2 cellular contexts compared by ENCODE assay signal in the genomic region with DNA sequence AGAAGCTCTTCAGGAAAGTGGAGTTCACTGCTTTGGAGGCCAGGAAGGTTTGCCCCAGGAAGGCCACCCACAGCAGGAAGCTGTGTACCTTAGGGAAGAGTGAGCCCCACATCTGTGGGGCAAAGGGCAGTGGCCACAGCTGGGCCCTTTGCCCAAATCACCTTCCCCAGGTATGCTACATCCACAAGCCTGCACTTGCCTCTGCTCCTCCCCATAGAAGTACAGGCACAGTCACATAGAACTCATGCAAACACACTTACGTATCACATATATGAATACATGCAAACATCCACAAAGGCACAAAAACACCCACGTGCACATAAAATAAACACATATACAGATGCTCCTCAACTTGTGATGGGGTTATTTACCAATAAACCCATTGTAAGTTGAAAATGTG.
TF ChIP-seq lines count a peak whose summit lies in the region.

No MANE protein-coding gene starts in this region.

TF ChIP-seq in SK-N-SH, 30 proteins besides CTCF, POLR2A, EP300 and RAD21:
- TF ChIP-seq TEAD4 (IDR thresholded peaks at IDR 0.05; ENCODE audit: borderline replicate concordance, insufficient read depth) (no peak), USF2 (IDR thresholded peaks at IDR 0.05; ENCODE audit: borderline replicate concordance, low read depth, low read length) (no peak), IRF3 (IDR thresholded peaks at IDR 0.05; ENCODE audit: low read depth, low read length) (no peak), FOXJ3 (CRISPR knock-in tag; IDR thresholded peaks at IDR 0.05) (no peak), MXI1 (IDR thresholded peaks at IDR 0.05; ENCODE audit: low read depth, low read length) (no peak), SMC3 (IDR thresholded peaks at IDR 0.05; ENCODE audit: low read depth, low read length) (no peak), YY1 (IDR thresholded peaks at IDR 0.05; ENCODE audit: low read depth) (no peak), ELF1 (IDR thresholded peaks at IDR 0.05) (no peak), MEF2A (IDR thresholded peaks at IDR 0.05; ENCODE audit: borderline replicate concordance, low read depth) (no peak), MAX (IDR thresholded peaks at IDR 0.05; ENCODE audit: low read depth) (no peak), TAF1 (IDR thresholded peaks at IDR 0.05; ENCODE audit: borderline replicate concordance, low read depth, low read length) (no peak), EZH2phosphoT487 (IDR thresholded peaks at IDR 0.05; ENCODE audit: borderline replicate concordance, low read depth) (no peak), RXRA (IDR thresholded peaks at IDR 0.05; ENCODE audit: borderline replicate concordance, low read depth) (no peak), TCF12 (IDR thresholded peaks at IDR 0.05) (no peak), CHD2 (IDR thresholded peaks at IDR 0.05; ENCODE audit: low read length, partially characterized antibody) (no peak), RCOR1 (IDR thresholded peaks at IDR 0.05; ENCODE audit: low read length) (no peak), RFX5 (IDR thresholded peaks at IDR 0.05; ENCODE audit: low read length) (no peak)
- TF ChIP-seq, protein P1, sequence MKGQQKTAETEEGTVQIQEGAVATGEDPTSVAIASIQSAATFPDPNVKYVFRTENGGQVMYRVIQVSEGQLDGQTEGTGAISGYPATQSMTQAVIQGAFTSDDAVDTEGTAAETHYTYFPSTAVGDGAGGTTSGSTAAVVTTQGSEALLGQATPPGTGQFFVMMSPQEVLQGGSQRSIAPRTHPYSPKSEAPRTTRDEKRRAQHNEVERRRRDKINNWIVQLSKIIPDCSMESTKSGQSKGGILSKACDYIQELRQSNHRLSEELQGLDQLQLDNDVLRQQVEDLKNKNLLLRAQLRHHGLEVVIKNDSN (IDR thresholded peaks at IDR 0.05; ENCODE audit: borderline replicate concordance, low read depth), result no peak

TF ChIP-seq in SK-N-SH treated with all-trans-retinoic acid at 6 μM for 48 hours, 23 proteins besides CTCF, POLR2A, EP300 and RAD21 (continued from another document):
- TF ChIP-seq ZC3H10 (CRISPR knock-in tag; IDR thresholded peaks at IDR 0.05), result no peak
- TF ChIP-seq ZNF8 (CRISPR knock-in tag; IDR thresholded peaks at IDR 0.05), result no peak
- no peak for TF ChIP-seq TCF4 (CRISPR knock-in tag; IDR thresholded peaks at IDR 0.05; ENCODE audit: borderline replicate concordance)
- TF ChIP-seq ARNTL (CRISPR knock-in tag; IDR thresholded peaks at IDR 0.05; ENCODE audit: borderline replicate concordance, low read depth), result no peak
- TF ChIP-seq, protein P2, sequence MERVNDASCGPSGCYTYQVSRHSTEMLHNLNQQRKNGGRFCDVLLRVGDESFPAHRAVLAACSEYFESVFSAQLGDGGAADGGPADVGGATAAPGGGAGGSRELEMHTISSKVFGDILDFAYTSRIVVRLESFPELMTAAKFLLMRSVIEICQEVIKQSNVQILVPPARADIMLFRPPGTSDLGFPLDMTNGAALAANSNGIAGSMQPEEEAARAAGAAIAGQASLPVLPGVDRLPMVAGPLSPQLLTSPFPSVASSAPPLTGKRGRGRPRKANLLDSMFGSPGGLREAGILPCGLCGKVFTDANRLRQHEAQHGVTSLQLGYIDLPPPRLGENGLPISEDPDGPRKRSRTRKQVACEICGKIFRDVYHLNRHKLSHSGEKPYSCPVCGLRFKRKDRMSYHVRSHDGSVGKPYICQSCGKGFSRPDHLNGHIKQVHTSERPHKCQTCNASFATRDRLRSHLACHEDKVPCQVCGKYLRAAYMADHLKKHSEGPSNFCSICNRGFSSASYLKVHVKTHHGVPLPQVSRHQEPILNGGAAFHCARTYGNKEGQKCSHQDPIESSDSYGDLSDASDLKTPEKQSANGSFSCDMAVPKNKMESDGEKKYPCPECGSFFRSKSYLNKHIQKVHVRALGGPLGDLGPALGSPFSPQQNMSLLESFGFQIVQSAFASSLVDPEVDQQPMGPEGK (CRISPR knock-in tag; IDR thresholded peaks at IDR 0.05; ENCODE audit: borderline replicate concordance), result no peak
- no peak for TF ChIP-seq OSR1 (CRISPR knock-in tag; IDR thresholded peaks at IDR 0.05)
- TF ChIP-seq RARB (CRISPR knock-in tag; IDR thresholded peaks at IDR 0.05), result no peak
- TF ChIP-seq, protein P3, sequence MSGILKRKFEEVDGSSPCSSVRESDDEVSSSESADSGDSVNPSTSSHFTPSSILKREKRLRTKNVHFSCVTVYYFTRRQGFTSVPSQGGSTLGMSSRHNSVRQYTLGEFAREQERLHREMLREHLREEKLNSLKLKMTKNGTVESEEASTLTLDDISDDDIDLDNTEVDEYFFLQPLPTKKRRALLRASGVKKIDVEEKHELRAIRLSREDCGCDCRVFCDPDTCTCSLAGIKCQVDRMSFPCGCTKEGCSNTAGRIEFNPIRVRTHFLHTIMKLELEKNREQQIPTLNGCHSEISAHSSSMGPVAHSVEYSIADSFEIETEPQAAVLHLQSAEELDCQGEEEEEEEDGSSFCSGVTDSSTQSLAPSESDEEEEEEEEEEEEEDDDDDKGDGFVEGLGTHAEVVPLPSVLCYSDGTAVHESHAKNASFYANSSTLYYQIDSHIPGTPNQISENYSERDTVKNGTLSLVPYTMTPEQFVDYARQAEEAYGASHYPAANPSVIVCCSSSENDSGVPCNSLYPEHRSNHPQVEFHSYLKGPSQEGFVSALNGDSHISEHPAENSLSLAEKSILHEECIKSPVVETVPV (CRISPR knock-in tag; IDR thresholded peaks at IDR 0.05), result no peak
- no peak for TF ChIP-seq ZNF565 (CRISPR knock-in tag; conservative IDR thresholded peaks at IDR 0.05; ENCODE audit: low read depth)
- TF ChIP-seq BACH2 (CRISPR knock-in tag; IDR thresholded peaks at IDR 0.05; ENCODE audit: borderline replicate concordance), result no peak
- TF ChIP-seq ZFP3 (CRISPR knock-in tag; IDR thresholded peaks at IDR 0.05), result no peak
- TF ChIP-seq PPARA (CRISPR knock-in tag; IDR thresholded peaks at IDR 0.05; ENCODE audit: borderline replicate concordance), result no peak
- no peak for TF ChIP-seq CREB5 (CRISPR knock-in tag; IDR thresholded peaks at IDR 0.05; ENCODE audit: low read depth)
- TF ChIP-seq, protein P4, sequence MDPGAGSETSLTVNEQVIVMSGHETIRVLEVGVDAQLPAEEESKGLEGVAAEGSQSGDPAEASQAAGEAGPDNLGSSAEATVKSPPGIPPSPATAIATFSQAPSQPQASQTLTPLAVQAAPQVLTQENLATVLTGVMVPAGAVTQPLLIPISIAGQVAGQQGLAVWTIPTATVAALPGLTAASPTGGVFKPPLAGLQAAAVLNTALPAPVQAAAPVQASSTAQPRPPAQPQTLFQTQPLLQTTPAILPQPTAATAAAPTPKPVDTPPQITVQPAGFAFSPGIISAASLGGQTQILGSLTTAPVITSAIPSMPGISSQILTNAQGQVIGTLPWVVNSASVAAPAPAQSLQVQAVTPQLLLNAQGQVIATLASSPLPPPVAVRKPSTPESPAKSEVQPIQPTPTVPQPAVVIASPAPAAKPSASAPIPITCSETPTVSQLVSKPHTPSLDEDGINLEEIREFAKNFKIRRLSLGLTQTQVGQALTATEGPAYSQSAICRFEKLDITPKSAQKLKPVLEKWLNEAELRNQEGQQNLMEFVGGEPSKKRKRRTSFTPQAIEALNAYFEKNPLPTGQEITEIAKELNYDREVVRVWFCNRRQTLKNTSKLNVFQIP (CRISPR knock-in tag; IDR thresholded peaks at IDR 0.05; ENCODE audit: borderline replicate concordance, low read depth), result no peak
- TF ChIP-seq ZNF70 (CRISPR knock-in tag; IDR thresholded peaks at IDR 0.05), result no peak
- no peak for TF ChIP-seq TOX (CRISPR knock-in tag; IDR thresholded peaks at IDR 0.05; ENCODE audit: borderline replicate concordance)
- no peak for TF ChIP-seq SNAI2 (CRISPR knock-in tag; IDR thresholded peaks at IDR 0.05)
- no peak for TF ChIP-seq TSHZ2 (CRISPR knock-in tag; IDR thresholded peaks at IDR 0.05)
